11 cellular contexts compared by ENCODE assay signal in genomic region chr5:77379558-77380061, GRCh38.
A peak's percentile ranks its signal among the peaks of the same experiment; 100 is the strongest.
DNase-seq lines count a peak whose midpoint lies in the region; ATAC-seq, FAIRE-seq and TF ChIP-seq lines count a peak whose summit lies in the region.
"Had no signal": no experiment of that assay in that cellular context is flagged by ENCODE, and none has a peak within 500 bp of the region (broad histone marks: within the 10 kb centered on the region; RNA-seq: fewer than 3 reads in every experiment).

No MANE protein-coding gene starts in this region.

- peak; percentile 96 for FAIRE-seq in GM12892 (lab: Jason Lieb, UNC)

- no peak overlapping the region for H3K4me3 ChIP-seq in foreskin fibroblast (ENCODE audit: low read depth in 1 of 2, low read length in 2 of 2)

- POLR2A ChIA-PET in naive thymus-derived CD8-positive, alpha-beta T cell (lab: Charles Lee), result no interaction called here

- peaks cover 0 to 11% (median 4%) of the 10 kb centered on the region in 5 donors for H3K27me3 Mint-ChIP-seq in naive thymus-derived CD8-positive, alpha-beta T cell

- H3K9me3 Mint-ChIP-seq in naive thymus-derived CD8-positive, alpha-beta T cell, result peaks cover 0 to 9% (median 0%) of the 10 kb centered on the region in 9 donors

- peak overlapping the region in 5 of 10 donors; percentile 8 to 86 (median 61) for H3K27ac Mint-ChIP-seq in naive thymus-derived CD8-positive, alpha-beta T cell

- TF ChIP-seq POLR2A in GM12892 (IDR thresholded peaks at IDR 0.05; ENCODE audit: low read depth, low read length), result no peak

- DNase-seq in GM12892 (ENCODE audit: insufficient read length), result no peak
- DNase-seq in SW480 (ENCODE audit: low spot score), result peak; percentile 18
- DNase-seq in naive thymus-derived CD8-positive, alpha-beta T cell, result peak in 3 of 10 donors; percentile 4 to 38 (median 30)
- no peak for DNase-seq in NCI-H446 treated with DMSO at 0.1 percent for 48 hours (lab: John Stamatoyannopoulos, UW)
- no peak for DNase-seq in foreskin fibroblast
- DNase-seq in NAMALWA (ENCODE audit: low spot score), result no peak
- no peak for DNase-seq in NCI-H2171 (lab: John Stamatoyannopoulos, UW)
- DNase-seq: brain microvascular endothelial cell, DMS53 had no signal

- no peaks in the 10 kb centered on the region for H3K36me3 Mint-ChIP-seq in naive thymus-derived CD8-positive, alpha-beta T cell

- peak overlapping the region in 1 of 10 donors; percentile 11 for H3K4me3 Mint-ChIP-seq in naive thymus-derived CD8-positive, alpha-beta T cell

- H3K4me1 Mint-ChIP-seq in naive thymus-derived CD8-positive, alpha-beta T cell, result peaks cover 0 to 17% (median 2%) of the 10 kb centered on the region in 4 donors

- ATAC-seq in GM21717 (IDR thresholded peaks at IDR 0.05; ENCODE audit: unreplicated experiment), result peak; percentile 80
- ATAC-seq in naive thymus-derived CD8-positive, alpha-beta T cell, result peak; percentile 68 to 77
- ATAC-seq: Panc1 had no signal

- TF ChIP-seq CTCF in foreskin fibroblast (IDR thresholded peaks at IDR 0.05; ENCODE audit: low read depth, low read length), result no peak
